8 cellular contexts compared by ENCODE assay signal in genomic region chr9:12814877-12815237, GRCh38. TPM values are rescaled to one million over a fixed set of nuclear protein-coding genes. Genes with fewer than 3 reads are reported as not detected.
DNase-seq lines count a peak whose midpoint lies in the region; ATAC-seq and TF ChIP-seq lines count a peak whose summit lies in the region.

No MANE protein-coding gene starts in this region.

- H3K4me3 ChIP-seq in adrenal gland (no peak overlapping the region), right lobe of liver (peak overlapping the region in 1 of 3 donors; percentile 4), subcutaneous abdominal adipose tissue (ENCODE audit: low read depth in 1 of 5, low read length in 5 of 5) (no peak overlapping the region)

- POLR2A ChIA-PET in activated CD8-positive, alpha-beta T cell treated with anti-CD3 and anti-CD28 coated beads for 36 hours (lab: Charles Lee): no interaction called here

- TF ChIP-seq POLR2A in adrenal gland (IDR thresholded peaks at IDR 0.05): no peak
- peak; percentile 8 for TF ChIP-seq POLR2A in right lobe of liver (IDR thresholded peaks at IDR 0.05)

- H3K27me3 ChIP-seq in adrenal gland (no peaks in the 10 kb centered on the region), right lobe of liver (no peaks in the 10 kb centered on the region), subcutaneous abdominal adipose tissue (ENCODE audit: control insufficient read depth in 5 of 5, insufficient read depth in 4 of 5, low read length in 5 of 5) (no peaks in the 10 kb centered on the region)

- DNase-seq in HFFc6: no peak
- DNase-seq in adrenal gland: no peak
- no peak for DNase-seq in right lobe of liver
- no peak for DNase-seq in kidney glomerular epithelial cell (lab: John Stamatoyannopoulos, UW)
- no peak for DNase-seq in GM10266 (ENCODE audit: extremely low spot score)
- no peak for DNase-seq in activated CD8-positive, alpha-beta T cell treated with anti-CD3 and anti-CD28 coated beads for 36 hours

- CTCF ChIA-PET in activated CD8-positive, alpha-beta T cell treated with anti-CD3 and anti-CD28 coated beads for 36 hours (lab: Charles Lee): no interaction called here

- no peaks in the 10 kb centered on the region for H3K9me3 Mint-ChIP-seq in HFFc6
- peaks cover 13% of the 10 kb centered on the region for H3K9me3 Mint-ChIP-seq in activated CD8-positive, alpha-beta T cell treated with anti-CD3 and anti-CD28 coated beads for 36 hours

- no peaks in the 10 kb centered on the region for H3K27me3 Mint-ChIP-seq in HFFc6 (ENCODE audit: insufficient read depth)
- no peaks in the 10 kb centered on the region for H3K27me3 Mint-ChIP-seq in activated CD8-positive, alpha-beta T cell treated with anti-CD3 and anti-CD28 coated beads for 36 hours

- H3K4me3 Mint-ChIP-seq in HFFc6: peak overlapping the region; percentile 72
- H3K4me3 Mint-ChIP-seq in activated CD8-positive, alpha-beta T cell treated with anti-CD3 and anti-CD28 coated beads for 36 hours: no peak overlapping the region

- peak overlapping the region in 3 of 5 donors; percentile 26 to 58 (median 35) for H3K9ac ChIP-seq in subcutaneous abdominal adipose tissue (ENCODE audit: low read length in 5 of 5)

- H3K36me3 ChIP-seq in adrenal gland (replicated peaks in 1 of 2): no peaks in the 10 kb centered on the region
- no peaks in the 10 kb centered on the region for H3K36me3 ChIP-seq in right lobe of liver
- no peaks in the 10 kb centered on the region for H3K36me3 ChIP-seq in subcutaneous abdominal adipose tissue (ENCODE audit: control insufficient read depth in 5 of 5, insufficient read depth in 5 of 5, low read length in 5 of 5)

- TF ChIP-seq CTCF in HFFc6 (IDR thresholded peaks at IDR 0.05): no peak
- TF ChIP-seq CTCF in adrenal gland (IDR thresholded peaks at IDR 0.05): no peak
- TF ChIP-seq CTCF in right lobe of liver (IDR thresholded peaks at IDR 0.05): no peak
- TF ChIP-seq CTCF in GM10266 (IDR thresholded peaks at IDR 0.05; ENCODE audit: control insufficient read depth, insufficient read depth, low read depth, missing control alignments): no peak
- no peak for TF ChIP-seq CTCF in activated CD8-positive, alpha-beta T cell treated with anti-CD3 and anti-CD28 coated beads for 36 hours (IDR thresholded peaks at IDR 0.05)

- peak overlapping the region; percentile 5 to 90 (median 70) for H3K27ac ChIP-seq in adrenal gland
- H3K27ac ChIP-seq in right lobe of liver: peak overlapping the region; percentile 75 to 94 (median 86)
- H3K27ac ChIP-seq in subcutaneous abdominal adipose tissue (ENCODE audit: low read depth, low read length): peak overlapping the region; percentile 90

- H3K27ac Mint-ChIP-seq in HFFc6: peak overlapping the region; percentile 87
- no peak overlapping the region for H3K27ac Mint-ChIP-seq in activated CD8-positive, alpha-beta T cell treated with anti-CD3 and anti-CD28 coated beads for 36 hours

- ATAC-seq in right lobe of liver (no peak), HG03175 (IDR thresholded peaks at IDR 0.05; ENCODE audit: unreplicated experiment) (no peak)
- ATAC-seq in activated CD8-positive, alpha-beta T cell treated with anti-CD3 and anti-CD28 coated beads for 36 hours: no peak

- intact Hi-C loops in adrenal gland (cut with DNase I) (no loop called here), right lobe of liver (cut with DNase I) (loop anchor here in 1 of 2 donors (5.0 kb wide), 1 partner anchor 38 kb away; the partner anchor contains the start of gene LURAP1L)
- intact Hi-C loops in activated CD8-positive, alpha-beta T cell treated with anti-CD3 and anti-CD28 coated beads for 36 hours (cut with micrococcal nuclease): no loop called here

- H3K4me1 ChIP-seq in adrenal gland (replicated peaks in 1 of 2) (peaks cover 7 to 51% of the 10 kb centered on the region in 2 donors), right lobe of liver (peaks cover 0 to 73% (median 20%) of the 10 kb centered on the region in 4 donors), subcutaneous abdominal adipose tissue (ENCODE audit: control insufficient read depth in 5 of 5, insufficient read depth in 5 of 5, low read length in 5 of 5) (peaks cover 4 to 40% (median 35%) of the 10 kb centered on the region in 5 donors)

- H3K4me1 Mint-ChIP-seq in HFFc6 (ENCODE audit: low read depth): peaks cover 83% of the 10 kb centered on the region
- H3K4me1 Mint-ChIP-seq in activated CD8-positive, alpha-beta T cell treated with anti-CD3 and anti-CD28 coated beads for 36 hours (ENCODE audit: low read depth): no peaks in the 10 kb centered on the region

- no peaks in the 10 kb centered on the region for H3K36me3 Mint-ChIP-seq in HFFc6 (ENCODE audit: low read depth)
- no peaks in the 10 kb centered on the region for H3K36me3 Mint-ChIP-seq in activated CD8-positive, alpha-beta T cell treated with anti-CD3 and anti-CD28 coated beads for 36 hours (ENCODE audit: low read depth)

- no peaks in the 10 kb centered on the region for H3K9me3 ChIP-seq in adrenal gland (replicated peaks in 1 of 3)
- H3K9me3 ChIP-seq in right lobe of liver: no peaks in the 10 kb centered on the region
- no peaks in the 10 kb centered on the region for H3K9me3 ChIP-seq in subcutaneous abdominal adipose tissue (ENCODE audit: control insufficient read depth in 5 of 5, low read length in 5 of 5)

RNA-seq across cellular contexts. Expression of gene LURAP1L, which starts 40.0 kb away (rescaled TPM):
- 1 to 10 TPM; 1.1 to 1.7 (median 1.3) TPM for total RNA-seq in HFFc6 (2021; fragmentation: NEBNext Ultra II Directional; extraction: Animal tissue kit (Norgen Biotek cat#: 25700))
- total RNA-seq in adrenal gland (10 to 100 TPM in 5 of 8 donors, 1 to 10 TPM in 3; 5.3 to 29.0 (median 10.2) TPM), right lobe of liver (10 to 100 TPM in 5 of 6 experiments, 1 to 10 TPM in 1; 9.6 to 38.0 (median 18.8) TPM)
- 10 to 100 TPM in 2 of 3 donors, 1 to 10 TPM in 1; 8.0 to 20.3 (median 11.5) TPM for polyA plus RNA-seq in adrenal gland
- not detected for total RNA-seq in activated CD8-positive, alpha-beta T cell treated with anti-CD3 and anti-CD28 coated beads for 36 hours
